ENCODE assay signal across 10 cellular contexts in genomic region chr2:136582631-136583205, GRCh38.
A peak's percentile ranks its signal among the peaks of the same experiment; 100 is the strongest.
DNase-seq lines count a peak whose midpoint lies in the region; TF ChIP-seq lines count a peak whose summit lies in the region.
"Had no signal": no experiment of that assay in that cellular context is flagged by ENCODE, and none has a peak within 500 bp of the region (broad histone marks: within the 10 kb centered on the region; RNA-seq: fewer than 3 reads in every experiment).

No MANE protein-coding gene starts in this region.

- POLR2A ChIA-PET in HEK293 (lab: Yijun Ruan, JAX): no interaction called here
- POLR2A ChIA-PET in activated CD4-positive, alpha-beta memory T cell treated with anti-CD3 and anti-CD28 coated beads for 36 hours (lab: Charles Lee): no interaction called here

- DNase-seq in ELF-1 (ENCODE audit: low read depth, low spot score) (peak; percentile 11), iris pigment epithelial cell (ENCODE audit: low read depth) (peak; percentile 4), epidermal melanocyte (ENCODE audit: insufficient read length, low spot score) (no peak), NCI-H2171 (lab: John Stamatoyannopoulos, UW) (no peak), NCI-H1930 (lab: John Stamatoyannopoulos, UW) (no peak), hypothalamus (lab: John Stamatoyannopoulos, UW) (no peak)
- DNase-seq in activated CD4-positive, alpha-beta memory T cell treated with anti-CD3 and anti-CD28 coated beads for 36 hours: peak; percentile 23
- DNase-seq: NCI-H146 had no signal

- H3K4me1 ChIP-seq in HEK293 (ENCODE audit: control insufficient read depth, insufficient read depth, low read length): no peaks in the 10 kb centered on the region

- intact Hi-C loops in activated CD4-positive, alpha-beta memory T cell treated with anti-CD3 and anti-CD28 coated beads for 36 hours (cut with micrococcal nuclease): no loop called here

- H3K4me3 ChIP-seq in HEK293 (ENCODE audit: low read depth, low read length): no peak overlapping the region
- H3K4me3 ChIP-seq: lung had no signal

- no peaks in the 10 kb centered on the region for H3K9me3 ChIP-seq in HEK293 (ENCODE audit: control insufficient read depth, insufficient read depth, low read depth, low read length)

- no peaks in the 10 kb centered on the region for H3K36me3 ChIP-seq in HEK293 (ENCODE audit: control insufficient read depth in 2 of 2, insufficient read depth in 1 of 2, low read length in 2 of 2)

- no peak overlapping the region for H3K27ac Mint-ChIP-seq in activated CD4-positive, alpha-beta memory T cell treated with anti-CD3 and anti-CD28 coated beads for 36 hours

- CTCF ChIA-PET in HEK293 (lab: Yijun Ruan, JAX): no interaction called here
- CTCF ChIA-PET in activated CD4-positive, alpha-beta memory T cell treated with anti-CD3 and anti-CD28 coated beads for 36 hours (lab: Charles Lee): no interaction called here

- no peak for TF ChIP-seq CTCF in HEK293 (tag by site-specific recombination; IDR thresholded peaks at IDR 0.05)

- no peaks in the 10 kb centered on the region for H3K36me3 Mint-ChIP-seq in activated CD4-positive, alpha-beta memory T cell treated with anti-CD3 and anti-CD28 coated beads for 36 hours

- H3K9me3 Mint-ChIP-seq in activated CD4-positive, alpha-beta memory T cell treated with anti-CD3 and anti-CD28 coated beads for 36 hours: no peaks in the 10 kb centered on the region

- H3K4me3 Mint-ChIP-seq in activated CD4-positive, alpha-beta memory T cell treated with anti-CD3 and anti-CD28 coated beads for 36 hours: no peak overlapping the region

- no peaks in the 10 kb centered on the region for H3K4me1 Mint-ChIP-seq in activated CD4-positive, alpha-beta memory T cell treated with anti-CD3 and anti-CD28 coated beads for 36 hours (ENCODE audit: low read depth)

- no peak overlapping the region for H3K27ac ChIP-seq in HEK293 (ENCODE audit: extremely low read depth, low read depth, low read length)

- H3K27me3 Mint-ChIP-seq in activated CD4-positive, alpha-beta memory T cell treated with anti-CD3 and anti-CD28 coated beads for 36 hours: no peaks in the 10 kb centered on the region

TF ChIP-seq in HEK293, 187 proteins besides CTCF, POLR2A, EP300 and RAD21:
- no peak for TF ChIP-seq SETDB1 (IDR thresholded peaks at IDR 0.05; ENCODE audit: insufficient read length, low read length)
- no peak for TF ChIP-seq ZNF416 (tag by site-specific recombination; IDR thresholded peaks at IDR 0.05)
- no peak for TF ChIP-seq ZSCAN18 (tag by site-specific recombination; IDR thresholded peaks at IDR 0.05)
- no peak for TF ChIP-seq ZNF280C (tag by site-specific recombination; IDR thresholded peaks at IDR 0.05)
- TF ChIP-seq REST (tag by site-specific recombination; IDR thresholded peaks at IDR 0.05): peak; percentile 92

Comparison
In these comparisons a context has a peak if more than half of its experiments do, and no peak if none do; other contexts are left out.
1. DNase-seq: peak in ELF-1 (single experiment), activated CD4-positive, alpha-beta memory T cell treated with anti-CD3 and anti-CD28 coated beads for 36 hours (single experiment) and iris pigment epithelial cell (single experiment); none in epidermal melanocyte (single experiment), NCI-H2171 (single experiment), NCI-H1930 (0 of 2) and hypothalamus (0 of 51).